Comparison of ENCODE assay signal across 21 cellular contexts in the genomic region with DNA sequence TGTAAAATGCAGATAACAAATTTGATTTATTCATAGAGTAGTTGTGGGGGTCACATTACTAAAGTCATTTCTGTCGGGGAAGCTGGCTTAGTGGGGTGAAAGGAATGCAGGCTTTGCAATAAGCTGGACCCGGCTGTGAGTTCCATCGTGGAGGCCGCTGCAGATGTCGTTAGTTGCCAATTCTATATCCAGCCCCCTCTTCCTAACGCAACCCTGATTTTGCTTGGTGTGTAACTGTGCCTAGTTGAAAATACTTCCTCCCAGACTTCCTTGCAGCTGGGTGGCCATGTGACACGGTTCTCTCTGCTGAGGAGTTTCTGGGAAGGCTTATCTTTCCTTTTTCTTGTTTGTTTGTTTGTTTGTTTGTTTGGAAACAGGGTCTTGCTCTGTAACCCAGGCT. TPM values are rescaled to one million over a fixed set of nuclear protein-coding genes. Genes with fewer than 3 reads are reported as not detected.
DNase-seq lines count a peak whose midpoint lies in the region; ATAC-seq and TF ChIP-seq lines count a peak whose summit lies in the region.
"Had no signal": no experiment of that assay in that cellular context is flagged by ENCODE, and none has a peak within 500 bp of the region (broad histone marks: within the 10 kb centered on the region; RNA-seq: fewer than 3 reads in every experiment).

No MANE protein-coding gene starts in this region.

- TF ChIP-seq CTCF in GM12865 (IDR thresholded peaks at IDR 0.05; ENCODE audit: insufficient read depth, low read depth, low read length, missing control alignments) (no peak), HL-60 (IDR thresholded peaks at IDR 0.05; ENCODE audit: insufficient read depth, low read length) (no peak), GM10266 (IDR thresholded peaks at IDR 0.05; ENCODE audit: control insufficient read depth, insufficient read depth, low read depth, missing control alignments) (no peak)

- ATAC-seq in sciatic nerve, result peak; percentile 59
- ATAC-seq in HG03565 (IDR thresholded peaks at IDR 0.05; ENCODE audit: unreplicated experiment), result no peak

- DNase-seq in GM12865 (ENCODE audit: low read depth) (peak; percentile 0), HL-60 (ENCODE audit: low read depth in 1 of 2, low spot score in 1 of 2) (no peak), iris pigment epithelial cell (ENCODE audit: low read depth) (peak; percentile 2), sciatic nerve (ENCODE audit: low spot score) (no peak), GM10266 (ENCODE audit: extremely low spot score) (no peak), retina (no peak)
- DNase-seq: AML-193; Caco-2; CD4-positive, alpha-beta T cell; GOT3; NCI-H1417; NCI-H187 treated with DMSO at 0.1 percent for 48 hours; NCI-H226; NCI-H524; NCI-H82; OCI-M1; SIG-M5 had no signal

- H3K27me3 ChIP-seq in HL-60 (ENCODE audit: insufficient read depth, poor library complexity, severe bottlenecking), result no peaks in the 10 kb centered on the region

- H3K27ac ChIP-seq in HL-60 (replicated peaks), result peak overlapping the region; percentile 67

- intact Hi-C loops in sciatic nerve (cut with DNase I), result no loop called here

- H3K4me3 ChIP-seq in GM12865 (ENCODE audit: low read depth, low read length), result no peak overlapping the region
- H3K4me3 ChIP-seq in HL-60 (replicated peaks; ENCODE audit: insufficient read depth, low read length), result no peak overlapping the region

RNA-seq across cellular contexts. Expression of gene MFSD6L, which starts 4.5 kb away (rescaled TPM):
- not detected for total RNA-seq in sciatic nerve
- total RNA-seq: Caco-2, HT1080, M059J, RPMI7951 had no signal

RNA-seq across cellular contexts. Expression of gene SPDYE4, which starts 36.3 kb away (rescaled TPM):
- total RNA-seq in sciatic nerve, result not detected
- total RNA-seq: Caco-2; CD4-positive, alpha-beta T cell; HT1080; M059J; RPMI7951 had no signal

RNA-seq across cellular contexts. Expression of gene CCDC42, which starts 50.0 kb away (rescaled TPM):
- total RNA-seq in sciatic nerve, result not detected
- total RNA-seq: Caco-2; CD4-positive, alpha-beta T cell; HT1080; M059J; RPMI7951 had no signal

Comparison
In these comparisons a context has a peak if more than half of its experiments do, and no peak if none do; other contexts are left out.
1. DNase-seq: peak in GM12865 (single experiment) and iris pigment epithelial cell (single experiment); none in HL-60 (0 of 2), sciatic nerve (single experiment), GM10266 (single experiment) and retina (single experiment).